ENCODE assay signal across 8 cellular contexts in the genomic region with DNA sequence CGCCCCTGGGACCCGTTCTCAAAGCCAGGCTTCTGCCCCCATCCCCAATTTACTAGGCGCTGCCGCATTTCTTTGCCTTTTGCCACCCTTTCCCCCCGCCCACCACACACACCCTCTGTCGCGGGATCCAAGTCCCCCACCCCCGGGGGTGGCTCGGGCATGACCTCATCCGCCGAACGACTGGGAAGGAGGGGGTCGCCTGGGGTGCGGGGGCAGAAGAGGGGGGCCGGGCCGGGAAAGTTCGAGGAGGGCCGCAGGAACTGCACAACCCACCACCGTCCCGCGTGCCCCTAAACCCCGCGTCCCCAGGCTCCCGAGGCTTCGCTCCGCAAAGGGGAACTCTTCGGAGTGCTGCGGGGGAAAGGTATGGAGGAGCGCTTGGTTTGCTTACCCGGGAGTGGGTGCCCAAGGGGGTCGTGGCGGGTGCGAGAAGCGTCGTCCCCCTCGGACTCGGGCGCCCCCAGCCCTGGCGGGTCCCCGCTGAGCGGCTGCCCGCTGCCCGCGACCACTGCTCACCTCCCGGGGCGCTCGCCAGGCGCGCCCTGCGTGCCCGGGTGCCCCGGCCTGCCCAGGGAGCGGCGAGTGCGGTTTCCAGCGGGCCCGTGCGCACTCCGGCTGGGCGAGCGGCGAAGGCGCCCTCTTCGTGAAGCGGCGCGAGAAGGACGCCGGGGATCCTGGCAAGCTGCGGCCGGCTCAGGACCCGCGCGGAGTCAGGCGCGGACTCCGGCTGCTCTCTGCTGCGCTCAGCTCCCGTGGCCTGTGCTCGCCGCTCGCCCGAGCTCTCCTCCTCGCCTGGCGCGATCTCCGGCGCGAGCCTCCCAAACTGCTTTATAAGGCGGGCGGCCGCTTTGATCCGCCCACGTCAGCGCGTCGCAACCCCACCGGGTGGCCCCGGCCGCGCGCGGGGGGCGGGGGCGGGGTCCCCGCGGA. TPM values are rescaled to one million over a fixed set of nuclear protein-coding genes. Genes with fewer than 3 reads are reported as not detected.
DNase-seq lines count a peak whose midpoint lies in the region; ATAC-seq and TF ChIP-seq lines count a peak whose summit lies in the region.

No MANE protein-coding gene starts in this region.

- no peak overlapping the region for H3K9ac ChIP-seq in stomach smooth muscle (ENCODE audit: low read length in 2 of 2)

- ATAC-seq in HG02798 (IDR thresholded peaks at IDR 0.05; ENCODE audit: poor library complexity, unreplicated experiment), result no peak

- peak; percentile 63 for DNase-seq in AG08396 (ENCODE audit: low spot score)
- peak; percentile 63 for DNase-seq in GM20000 (ENCODE audit: low spot score)
- peak; percentile 66 for DNase-seq in RPMI7951 (ENCODE audit: low read depth)
- DNase-seq in cerebellar cortex (ENCODE audit: low spot score), result peak; percentile 52
- DNase-seq in left kidney (ENCODE audit: low read depth, low spot score), result peak; percentile 90
- DNase-seq in GM13977 (ENCODE audit: low spot score), result no peak

- no peak overlapping the region for H3K27ac ChIP-seq in stomach smooth muscle (ENCODE audit: low read length)

- TF ChIP-seq CTCF in GM20000 (IDR thresholded peaks at IDR 0.05; ENCODE audit: extremely low read depth, missing control alignments) (no peak), GM13977 (IDR thresholded peaks at IDR 0.05; ENCODE audit: extremely low read depth, insufficient read depth, missing control alignments) (no peak)

- no peaks in the 10 kb centered on the region for H3K36me3 ChIP-seq in stomach smooth muscle (ENCODE audit: control insufficient read depth in 2 of 2, insufficient read depth in 2 of 2, low read length in 2 of 2)

- H3K9me3 ChIP-seq in stomach smooth muscle (ENCODE audit: control insufficient read depth in 2 of 2, low read length in 2 of 2), result no peaks in the 10 kb centered on the region

- peak overlapping the region; percentile 76 to 79 for H3K4me3 ChIP-seq in stomach smooth muscle (ENCODE audit: low read length in 2 of 2)

- in situ Hi-C loops in GM13977 (cut with MboI; ENCODE audit: low pct_unique_long_range_greater_than_20kb, low sequenced_read_pairs, unreplicated experiment), result loop anchor here (10.0 to 25.0 kb wide), 2 partner anchors 105 to 452 kb away; a partner anchor contains a TSS

- peaks cover 54% of the 10 kb centered on the region for H3K4me1 ChIP-seq in stomach smooth muscle (ENCODE audit: control insufficient read depth, insufficient read depth, low read length)

- peaks cover 19 to 40% of the 10 kb centered on the region in 2 donors for H3K27me3 ChIP-seq in stomach smooth muscle (ENCODE audit: control insufficient read depth in 1 of 2, insufficient read depth in 2 of 2, low read length in 2 of 2)

RNA-seq across cellular contexts. Expression of a gene that starts 3.9 kb away (rescaled TPM):
- total RNA-seq in RPMI7951 (2014; rRNA removed; shearing (Covaris generic)), result 17.4 and 28.7 TPM in 2 replicates
